12 cellular contexts compared by ENCODE assay signal in genomic region chr10:80157561-80157960, GRCh38. TPM values are rescaled to one million over a fixed set of nuclear protein-coding genes. Genes with fewer than 3 reads are reported as not detected.
DNase-seq lines count a peak whose midpoint lies in the region; ATAC-seq and TF ChIP-seq lines count a peak whose summit lies in the region.
"Had no signal": no experiment of that assay in that cellular context is flagged by ENCODE, and none has a peak within 500 bp of the region (broad histone marks: within the 10 kb centered on the region; RNA-seq: fewer than 3 reads in every experiment).

No MANE protein-coding gene starts in this region.

- H3K4me1 Mint-ChIP-seq in naive thymus-derived CD8-positive, alpha-beta T cell = peaks cover 0 to 44% (median 16%) of the 10 kb centered on the region in 4 donors
- H3K4me1 Mint-ChIP-seq: activated B cell treated with CpG ODN at 0.5 μM for 24 hours had no signal

- no peak overlapping the region for H3K4me3 Mint-ChIP-seq in naive thymus-derived CD8-positive, alpha-beta T cell
- H3K4me3 Mint-ChIP-seq: activated B cell treated with CpG ODN at 0.5 μM for 24 hours; activated naive CD8-positive, alpha-beta T cell treated with anti-CD3 and anti-CD28 coated beads, Interleukin-2, amount 10 ng/mL, durations not matched to agents 7 days and 5 days had no signal

- intact Hi-C loops in Panc1 (cut with micrococcal nuclease; ENCODE audit: unreplicated experiment) = no loop called here
- intact Hi-C loops in spleen (cut with DNase I; ENCODE audit: low total_unique reads) = no loop called here

- no TSS peak for BruUV-seq in Panc1 (replicated peaks; lab: Mats Ljungman, UMichigan)

- 94 to 99% (median 98%) methylated on average over 12 to 14 of the region's 14 CpGs for WGBS in spleen, 5 donors

- no peaks in the 10 kb centered on the region for H3K9me3 Mint-ChIP-seq in naive thymus-derived CD8-positive, alpha-beta T cell
- H3K9me3 Mint-ChIP-seq: activated B cell treated with CpG ODN at 0.5 μM for 24 hours; activated naive CD8-positive, alpha-beta T cell treated with anti-CD3 and anti-CD28 coated beads, Interleukin-2, amount 10 ng/mL, durations not matched to agents 7 days and 5 days had no signal

- H3K4me2 ChIP-seq in BLaER1 = peak overlapping the region; percentile 54

- ATAC-seq in Panc1 (no peak), HG02840 (IDR thresholded peaks at IDR 0.05; ENCODE audit: low FRiP score, unreplicated experiment) (no peak)
- ATAC-seq in naive thymus-derived CD8-positive, alpha-beta T cell = no peak

- no peaks in the 10 kb centered on the region for H3K27me3 Mint-ChIP-seq in naive thymus-derived CD8-positive, alpha-beta T cell
- H3K27me3 Mint-ChIP-seq: activated B cell treated with CpG ODN at 0.5 μM for 24 hours; activated naive CD8-positive, alpha-beta T cell treated with anti-CD3 and anti-CD28 coated beads, Interleukin-2, amount 10 ng/mL, durations not matched to agents 7 days and 5 days had no signal

- DNase-seq in Panc1 (ENCODE audit: low read depth, low spot score) (no peak), right atrium auricular region (ENCODE audit: low spot score) (no peak), spleen (peak; percentile 52), EL (no peak), UCSD-AML1 (lab: John Stamatoyannopoulos, UW; ENCODE audit: unreplicated experiment) (no peak)
- no peak for DNase-seq in naive thymus-derived CD8-positive, alpha-beta T cell
- DNase-seq: activated B cell treated with CpG ODN at 0.5 μM for 24 hours; activated naive CD8-positive, alpha-beta T cell treated with anti-CD3 and anti-CD28 coated beads, Interleukin-2, amount 10 ng/mL, durations not matched to agents 7 days and 5 days; head of caudate nucleus had no signal

- 0 out of 2 replicates have a peak overlapping the region, but pooled peaks have one; percentile 3 for H3K9ac ChIP-seq in BLaER1

- H3K27ac Mint-ChIP-seq in naive thymus-derived CD8-positive, alpha-beta T cell = peak overlapping the region in 5 of 10 donors; percentile 25 to 65 (median 45)
- H3K27ac Mint-ChIP-seq: activated B cell treated with CpG ODN at 0.5 μM for 24 hours; activated naive CD8-positive, alpha-beta T cell treated with anti-CD3 and anti-CD28 coated beads, Interleukin-2, amount 10 ng/mL, durations not matched to agents 7 days and 5 days had no signal

- POLR2A ChIA-PET in Panc1 (lab: Charles Lee) = interaction anchor here (0.6 kb wide), 1 partner anchor 51 kb away, joined by 6 read pairs; no protein-coding TSS in a partner anchor
- POLR2A ChIA-PET in naive thymus-derived CD8-positive, alpha-beta T cell (lab: Charles Lee) = interaction anchor here (1.1 kb wide), 1 partner anchor 27 kb away, joined by 3 read pairs; no protein-coding TSS in a partner anchor

- no peak for TF ChIP-seq POLR2A in spleen (IDR thresholded peaks at IDR 0.05)

- H3K36me3 Mint-ChIP-seq in naive thymus-derived CD8-positive, alpha-beta T cell = peaks cover 12 to 97% (median 44%) of the 10 kb centered on the region in 3 donors

- 0 out of 2 replicates have a peak, but pooled peaks cover 6% of the 10 kb centered on the region for H4K20me1 ChIP-seq in BLaER1

- H3K27ac ChIP-seq in BLaER1 = peak overlapping the region; percentile 52; the same call in 1 of the 2 replicates
- peak overlapping the region; percentile 78 for H3K27ac ChIP-seq in Panc1 (ENCODE audit: low read length)
- H3K27ac ChIP-seq in right atrium auricular region = peak overlapping the region; percentile 85 to 86
- H3K27ac ChIP-seq in spleen = peak overlapping the region in 5 of 8 donors; percentile 33 to 61 (median 52)

- H3K36me3 ChIP-seq in BLaER1 (peaks cover 91% of the 10 kb centered on the region), Panc1 (ENCODE audit: control insufficient read depth, insufficient read depth, low read length) (peaks cover 15% of the 10 kb centered on the region; the same call in 1 of the 2 replicates), right atrium auricular region (peaks cover 77% of the 10 kb centered on the region), spleen (peaks cover 0 to 100% (median 92%) of the 10 kb centered on the region in 6 donors)

- H3K9me3 ChIP-seq in BLaER1 (no peaks in the 10 kb centered on the region), Panc1 (ENCODE audit: control insufficient read depth, insufficient read depth, low read depth, low read length) (no peaks in the 10 kb centered on the region), right atrium auricular region (no peaks in the 10 kb centered on the region), spleen (no peaks in the 10 kb centered on the region)

- H3K4me3 ChIP-seq in BLaER1 (no peak overlapping the region), Panc1 (ENCODE audit: low read depth in 2 of 2, low read length in 2 of 2) (no peak overlapping the region), right atrium auricular region (no peak overlapping the region), spleen (no peak overlapping the region)

- CTCF ChIA-PET in Panc1 (lab: Charles Lee) = no interaction called here

- in situ Hi-C loops in Panc1 (cut with HindIII; ENCODE audit: low pct_unique_long_range_greater_than_20kb, low sequenced_read_pairs) = no loop called here

- peaks cover 31% of the 10 kb centered on the region for H3K4me1 ChIP-seq in BLaER1
- H3K4me1 ChIP-seq in Panc1 (ENCODE audit: control insufficient read depth, insufficient read depth, low read length) = peaks cover 23% of the 10 kb centered on the region
- peaks cover 0 to 44% of the 10 kb centered on the region in 2 donors for H3K4me1 ChIP-seq in right atrium auricular region
- H3K4me1 ChIP-seq in spleen = peaks cover 0 to 36% (median 16%) of the 10 kb centered on the region in 6 donors

- H3K27me3 ChIP-seq in BLaER1 (no peaks in the 10 kb centered on the region), Panc1 (ENCODE audit: control insufficient read depth, insufficient read depth, low read length) (no peaks in the 10 kb centered on the region), right atrium auricular region (no peaks in the 10 kb centered on the region), spleen (replicated peaks in 1 of 7) (no peaks in the 10 kb centered on the region)

- TF ChIP-seq CTCF in Panc1 (IDR thresholded peaks at IDR 0.05) (no peak), right atrium auricular region (IDR thresholded peaks at IDR 0.05) (no peak), spleen (IDR thresholded peaks at IDR 0.05 in 8 of 11, conservative IDR thresholded peaks at IDR 0.05 in 3 of 11) (no peak)

RNA-seq across cellular contexts. Expression of gene PLAC9, which starts 25.0 kb away (rescaled TPM):
- total RNA-seq in Panc1 (2021; ENCODE audit: unreplicated experiment) (not detected), right atrium auricular region (10 to 100 TPM; 25.5 to 36.3 TPM), spleen (1 to 10 TPM in 6 of 7 donors, not detected in 1; 1.0 to 3.8 (median 2.0) TPM)
- polyA plus RNA-seq in Panc1 (2012; ENCODE audit: insufficient read length) = 0.91 TPM
- polyA plus RNA-seq in spleen = 1 to 10 TPM; 5.6 to 8.0 (median 6.7) TPM
- not detected for total RNA-seq in naive thymus-derived CD8-positive, alpha-beta T cell
- polyA plus RNA-seq in naive thymus-derived CD8-positive, alpha-beta T cell = under 1 TPM in 1 of 3 donors, not detected in 2; 0.32 TPM
- total RNA-seq: activated B cell treated with CpG ODN at 0.5 μM for 24 hours; activated naive CD8-positive, alpha-beta T cell treated with anti-CD3 and anti-CD28 coated beads, Interleukin-2, amount 10 ng/mL, durations not matched to agents 7 days and 5 days; HT-29 had no signal

RNA-seq across cellular contexts. Expression of gene ANXA11, which starts 47.8 kb away (rescaled TPM):
- total RNA-seq in Panc1 (2021; ENCODE audit: unreplicated experiment) (241 TPM), right atrium auricular region (100 to 1,000 TPM; 224 to 266 TPM), spleen (100 to 1,000 TPM; 102 to 201 (median 157) TPM)
- 310 TPM for polyA plus RNA-seq in Panc1 (2012; ENCODE audit: insufficient read length)
- 100 to 1,000 TPM in 2 of 3 donors, 10 to 100 TPM in 1; 89.9 to 143 (median 117) TPM for polyA plus RNA-seq in spleen
- total RNA-seq in naive thymus-derived CD8-positive, alpha-beta T cell = 100 to 1,000 TPM; 199 to 225 TPM
- 100 to 1,000 TPM; 199 to 294 (median 265) TPM for polyA plus RNA-seq in naive thymus-derived CD8-positive, alpha-beta T cell

Comparison
In these comparisons a context has a peak if more than half of its experiments do, and no peak if none do; other contexts are left out.
1. RNA of gene PLAC9, which starts 25.0 kb away (total RNA-seq): 25.5 to 36.3 TPM in right atrium auricular region; 1.0 to 3.8 TPM in spleen, not detected in Panc1 (single experiment) and not detected in naive thymus-derived CD8-positive, alpha-beta T cell; every median in the first group is over 4 times any median in the second.
2. Peak in every context shown above with its lines, with median percentiles within 50 percentile points of each other: H3K27ac ChIP-seq.